8 cellular contexts compared by ENCODE assay signal in genomic region chr11:122215244-122215992, GRCh38.
DNase-seq lines count a peak whose midpoint lies in the region; ATAC-seq and TF ChIP-seq lines count a peak whose summit lies in the region.

No MANE protein-coding gene starts in this region.

- peak; percentile 70 for ATAC-seq in activated CD8-positive, alpha-beta T cell treated with anti-CD3 and anti-CD28 coated beads, Interleukin-2, amount 10 ng/mL, durations not matched to agents 7 days and 5 days
- ATAC-seq in gastroesophageal sphincter = peak; percentile 81
- ATAC-seq in GM21381 (IDR thresholded peaks at IDR 0.05; ENCODE audit: unreplicated experiment) = no peak

- H3K36me3 ChIP-seq in gastroesophageal sphincter = no peaks in the 10 kb centered on the region
- H3K36me3 ChIP-seq in neutrophil = no peaks in the 10 kb centered on the region

- POLR2A ChIA-PET in activated CD8-positive, alpha-beta T cell treated with anti-CD3 and anti-CD28 coated beads, Interleukin-2, amount 10 ng/mL, durations not matched to agents 7 days and 5 days (lab: Charles Lee) = no interaction called here

- no peaks in the 10 kb centered on the region for H3K9me3 Mint-ChIP-seq in activated CD8-positive, alpha-beta T cell treated with anti-CD3 and anti-CD28 coated beads, Interleukin-2, amount 10 ng/mL, durations not matched to agents 7 days and 5 days (ENCODE audit: insufficient read depth)

- H3K27ac Mint-ChIP-seq in activated CD8-positive, alpha-beta T cell treated with anti-CD3 and anti-CD28 coated beads, Interleukin-2, amount 10 ng/mL, durations not matched to agents 7 days and 5 days = no peak overlapping the region

- H3K27ac ChIP-seq in gastroesophageal sphincter = peak overlapping the region in 3 of 4 donors; percentile 13 to 54 (median 54)
- no peak overlapping the region for H3K27ac ChIP-seq in neutrophil

- DNase-seq in activated CD4-positive, CD25-positive, alpha-beta regulatory T cell treated with anti-CD3 and anti-CD28 coated beads, Interleukin-2, amount 50 U/mL, for 72 hours = peak; percentile 38
- DNase-seq in activated CD4-positive, CD25-positive, alpha-beta regulatory T cell (lab: John Stamatoyannopoulos, UW) = no peak
- DNase-seq in HCEC 1CT (peak; percentile 84), NCI-H1092 (lab: John Stamatoyannopoulos, UW) (peak; percentile 76)
- peak; percentile 44 for DNase-seq in activated CD8-positive, alpha-beta T cell treated with anti-CD3 and anti-CD28 coated beads, Interleukin-2, amount 10 ng/mL, durations not matched to agents 7 days and 5 days

- H3K27me3 Mint-ChIP-seq in activated CD8-positive, alpha-beta T cell treated with anti-CD3 and anti-CD28 coated beads, Interleukin-2, amount 10 ng/mL, durations not matched to agents 7 days and 5 days (ENCODE audit: low read depth) = no peaks in the 10 kb centered on the region

- H3K4me1 ChIP-seq in gastroesophageal sphincter (peaks cover 0 to 39% (median 5%) of the 10 kb centered on the region in 3 donors), neutrophil (ENCODE audit: control insufficient read depth in 1 of 2, insufficient read depth in 1 of 2, low read depth in 1 of 2, low read length in 1 of 2) (no peaks in the 10 kb centered on the region)

- no peaks in the 10 kb centered on the region for H3K27me3 ChIP-seq in gastroesophageal sphincter
- no peaks in the 10 kb centered on the region for H3K27me3 ChIP-seq in neutrophil

- no peaks in the 10 kb centered on the region for H3K4me1 Mint-ChIP-seq in activated CD8-positive, alpha-beta T cell treated with anti-CD3 and anti-CD28 coated beads, Interleukin-2, amount 10 ng/mL, durations not matched to agents 7 days and 5 days (ENCODE audit: low read depth)

- TF ChIP-seq EP300 in gastroesophageal sphincter (IDR thresholded peaks at IDR 0.05) = no peak

- no peak overlapping the region for H3K4me3 ChIP-seq in gastroesophageal sphincter
- no peak overlapping the region for H3K4me3 ChIP-seq in neutrophil (ENCODE audit: low read depth in 1 of 2, low read length in 1 of 2)

- H3K36me3 Mint-ChIP-seq in activated CD8-positive, alpha-beta T cell treated with anti-CD3 and anti-CD28 coated beads, Interleukin-2, amount 10 ng/mL, durations not matched to agents 7 days and 5 days (ENCODE audit: low read depth) = no peaks in the 10 kb centered on the region

- H3K4me3 Mint-ChIP-seq in activated CD8-positive, alpha-beta T cell treated with anti-CD3 and anti-CD28 coated beads, Interleukin-2, amount 10 ng/mL, durations not matched to agents 7 days and 5 days = no peak overlapping the region

- H3K9me3 ChIP-seq in gastroesophageal sphincter = no peaks in the 10 kb centered on the region
- H3K9me3 ChIP-seq in neutrophil = no peaks in the 10 kb centered on the region

- TF ChIP-seq POLR2A in gastroesophageal sphincter (IDR thresholded peaks at IDR 0.05) = no peak

- TF ChIP-seq CTCF in gastroesophageal sphincter (IDR thresholded peaks at IDR 0.05) (peak; percentile 87 to 94 (median 90)), neutrophil (IDR thresholded peaks at IDR 0.05) (peak; percentile 53)

- 31 to 64% methylated on average over 2 to 5 of the region's 11 CpGs for WGBS in gastroesophageal sphincter (ENCODE audit: low coverage in 1 of 2), 2 donors

- CTCF ChIA-PET in activated CD8-positive, alpha-beta T cell treated with anti-CD3 and anti-CD28 coated beads, Interleukin-2, amount 10 ng/mL, durations not matched to agents 7 days and 5 days (lab: Charles Lee) = interaction anchor here (1.0 to 2.6 kb wide), 9 partner anchors 9 to 289 kb away, joined by 3 to 17 read pairs (median 5); no protein-coding TSS in a partner anchor

Comparison
In these comparisons a context has a peak if more than half of its experiments do, and no peak if none do; other contexts are left out.
1. DNase-seq: peak in activated CD4-positive, CD25-positive, alpha-beta regulatory T cell treated with anti-CD3 and anti-CD28 coated beads, Interleukin-2, amount 50 U/mL, for 72 hours (single experiment), HCEC 1CT (single experiment), NCI-H1092 (single experiment) and activated CD8-positive, alpha-beta T cell treated with anti-CD3 and anti-CD28 coated beads, Interleukin-2, amount 10 ng/mL, durations not matched to agents 7 days and 5 days (single experiment); none in activated CD4-positive, CD25-positive, alpha-beta regulatory T cell (0 of 4).